Comparison of ENCODE assay signal across 11 cellular contexts in the genomic region with DNA sequence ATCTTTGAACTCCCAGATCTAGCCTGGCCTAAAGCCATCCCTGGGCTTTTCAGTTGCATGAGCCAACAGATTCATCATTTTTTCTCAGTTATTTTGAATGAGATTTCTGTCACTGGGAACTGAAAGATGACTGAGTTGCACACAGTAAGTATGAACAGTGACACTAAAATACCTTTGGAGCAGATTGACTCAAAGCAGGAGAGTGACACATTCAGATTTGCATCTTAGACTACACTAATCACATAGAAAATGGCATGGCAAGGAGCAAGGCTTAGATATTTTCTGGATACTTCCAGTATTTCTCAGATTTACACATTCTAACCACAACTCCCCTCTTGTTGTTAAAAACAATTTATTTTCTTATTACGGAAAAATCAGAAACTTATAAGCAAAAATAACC. TPM values are rescaled to one million over a fixed set of nuclear protein-coding genes. Genes with fewer than 3 reads are reported as not detected.
DNase-seq lines count a peak whose midpoint lies in the region; ATAC-seq lines count a peak whose summit lies in the region.
"Had no signal": no experiment of that assay in that cellular context is flagged by ENCODE, and none has a peak within 500 bp of the region (broad histone marks: within the 10 kb centered on the region; RNA-seq: fewer than 3 reads in every experiment).

No MANE protein-coding gene starts in this region.

- no peak for DNase-seq in activated CD4-positive, CD25-positive, alpha-beta regulatory T cell (lab: John Stamatoyannopoulos, UW)
- DNase-seq in AG20443 (ENCODE audit: low spot score) = no peak
- DNase-seq in activated effector memory CD4-positive, alpha-beta T cell treated with anti-CD3 and anti-CD28 coated beads, Interleukin-2, amount 50 U/mL, for 16 hours = no peak
- no peak for DNase-seq in DMS53 (lab: John Stamatoyannopoulos, UW)
- DNase-seq: effector CD8-positive, alpha-beta T cell; Right ventricle myocardium superior; stomach had no signal

- ATAC-seq in activated CD4-positive, CD25-positive, alpha-beta regulatory T cell treated with anti-CD3 and anti-CD28 coated beads, Interleukin-2, amount 50 U/mL, for 24 hours = peak; percentile 77 to 94
- ATAC-seq in GM21381 (IDR thresholded peaks at IDR 0.05; ENCODE audit: unreplicated experiment) (peak; percentile 86), HG03103 (IDR thresholded peaks at IDR 0.05; ENCODE audit: low read depth, unreplicated experiment) (peak; percentile 90), esophagus mucosa (peak; percentile 41)

RNA-seq across cellular contexts. Expression of a gene that starts 32.8 kb away (rescaled TPM):
- total RNA-seq in esophagus mucosa = 37.0 TPM

RNA-seq across cellular contexts. Expression of a gene that starts 38.4 kb away (rescaled TPM):
- 1.4 TPM for total RNA-seq in esophagus mucosa
